22 cellular contexts compared by ENCODE assay signal in the genomic region with DNA sequence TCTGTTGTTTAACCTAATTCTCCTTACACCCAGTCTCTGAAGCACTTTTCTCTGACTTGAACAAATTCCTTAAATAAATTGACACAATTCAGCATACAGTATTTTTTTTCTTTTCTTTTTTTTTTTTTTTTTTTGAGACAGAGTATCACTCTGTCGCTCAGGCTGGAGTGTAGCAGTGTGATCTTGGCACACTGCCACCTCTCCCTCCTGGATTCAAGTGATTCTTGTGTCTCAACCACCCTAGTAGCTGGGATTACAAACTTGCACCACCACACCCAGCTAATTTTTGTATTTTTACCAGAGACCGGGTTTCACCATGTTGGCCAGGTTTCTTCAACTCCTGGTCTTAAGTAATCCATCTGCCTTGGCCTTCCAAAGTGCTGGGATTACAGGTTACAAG.
"Had no signal": no experiment of that assay in that cellular context is flagged by ENCODE, and none has a peak within 500 bp of the region (broad histone marks: within the 10 kb centered on the region; RNA-seq: fewer than 3 reads in every experiment).

No MANE protein-coding gene starts in this region.

- ATAC-seq: effector memory CD8-positive, alpha-beta T cell; esophagus mucosa; gastrocnemius medialis; heart right ventricle; left cardiac atrium; left lung; left ventricle myocardium superior; lower lobe of right lung; mucosa of descending colon had no signal

- DNase-seq: colonic mucosa; cortex of kidney; effector CD8-positive, alpha-beta T cell; effector memory CD8-positive, alpha-beta T cell; endodermal cell; erythroblast; esophagus squamous epithelium; foreskin fibroblast; foreskin melanocyte; gastrocnemius medialis; glutamatergic neuron; head of caudate nucleus; heart right ventricle; hippocampal formation; left cardiac atrium; left lung; left ventricle myocardium superior; lower lobe of right lung; mesenchymal stem cell; mucosa of descending colon; naive B cell had no signal
